1 cellular context compared by ENCODE assay signal in the genomic region with DNA sequence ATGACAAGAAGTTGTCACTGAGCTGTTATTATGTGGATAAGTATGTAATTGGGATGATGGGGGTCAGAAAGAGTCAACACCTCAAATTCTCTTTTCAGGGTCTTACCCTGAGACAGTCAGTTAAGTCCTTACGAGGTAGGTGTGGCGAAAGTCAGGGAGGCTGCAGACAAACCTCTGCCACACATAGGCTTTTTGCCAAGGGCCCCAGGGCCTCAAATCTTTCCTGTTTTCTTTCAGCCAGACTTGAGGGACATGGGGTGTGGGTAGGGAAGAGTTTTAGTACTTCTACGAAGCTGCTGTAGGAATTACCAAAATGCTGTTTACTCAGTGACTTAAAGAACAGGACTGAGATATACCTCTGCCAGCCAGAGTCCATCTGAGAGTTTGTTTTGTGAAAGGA.
TF ChIP-seq lines count a peak whose summit lies in the region.

No MANE protein-coding gene starts in this region.

TF ChIP-seq in K562, 482 proteins besides CTCF, POLR2A, EP300 and RAD21:
- no peak for TF ChIP-seq ESRRA (IDR thresholded peaks at IDR 0.05; ENCODE audit: borderline replicate concordance, low read depth)
- no peak for TF ChIP-seq NR2C2 (CRISPR knock-in tag; IDR thresholded peaks at IDR 0.05)
- TF ChIP-seq NR2C2 (tag; IDR thresholded peaks at IDR 0.05) = no peak
- TF ChIP-seq, protein P1, sequence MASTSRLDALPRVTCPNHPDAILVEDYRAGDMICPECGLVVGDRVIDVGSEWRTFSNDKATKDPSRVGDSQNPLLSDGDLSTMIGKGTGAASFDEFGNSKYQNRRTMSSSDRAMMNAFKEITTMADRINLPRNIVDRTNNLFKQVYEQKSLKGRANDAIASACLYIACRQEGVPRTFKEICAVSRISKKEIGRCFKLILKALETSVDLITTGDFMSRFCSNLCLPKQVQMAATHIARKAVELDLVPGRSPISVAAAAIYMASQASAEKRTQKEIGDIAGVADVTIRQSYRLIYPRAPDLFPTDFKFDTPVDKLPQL (IDR thresholded peaks at IDR 0.05; ENCODE audit: extremely low read depth, insufficient read length) = no peak
- no peak for TF ChIP-seq ZFP1 (CRISPR knock-in tag; IDR thresholded peaks at IDR 0.05)
- TF ChIP-seq RCOR1 (IDR thresholded peaks at IDR 0.05; ENCODE audit: borderline replicate concordance in 1 of 2, low read depth in 2 of 2, low read length in 2 of 2) = no peak
- TF ChIP-seq, protein P2, sequence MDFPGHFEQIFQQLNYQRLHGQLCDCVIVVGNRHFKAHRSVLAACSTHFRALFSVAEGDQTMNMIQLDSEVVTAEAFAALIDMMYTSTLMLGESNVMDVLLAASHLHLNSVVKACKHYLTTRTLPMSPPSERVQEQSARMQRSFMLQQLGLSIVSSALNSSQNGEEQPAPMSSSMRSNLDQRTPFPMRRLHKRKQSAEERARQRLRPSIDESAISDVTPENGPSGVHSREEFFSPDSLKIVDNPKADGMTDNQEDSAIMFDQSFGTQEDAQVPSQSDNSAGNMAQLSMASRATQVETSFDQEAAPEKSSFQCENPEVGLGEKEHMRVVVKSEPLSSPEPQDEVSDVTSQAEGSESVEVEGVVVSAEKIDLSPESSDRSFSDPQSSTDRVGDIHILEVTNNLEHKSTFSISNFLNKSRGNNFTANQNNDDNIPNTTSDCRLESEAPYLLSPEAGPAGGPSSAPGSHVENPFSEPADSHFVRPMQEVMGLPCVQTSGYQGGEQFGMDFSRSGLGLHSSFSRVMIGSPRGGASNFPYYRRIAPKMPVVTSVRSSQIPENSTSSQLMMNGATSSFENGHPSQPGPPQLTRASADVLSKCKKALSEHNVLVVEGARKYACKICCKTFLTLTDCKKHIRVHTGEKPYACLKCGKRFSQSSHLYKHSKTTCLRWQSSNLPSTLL (IDR thresholded peaks at IDR 0.05) = no peak
- TF ChIP-seq ATF7 (IDR thresholded peaks at IDR 0.05) = no peak
